8 cellular contexts compared by ENCODE assay signal in the genomic region with DNA sequence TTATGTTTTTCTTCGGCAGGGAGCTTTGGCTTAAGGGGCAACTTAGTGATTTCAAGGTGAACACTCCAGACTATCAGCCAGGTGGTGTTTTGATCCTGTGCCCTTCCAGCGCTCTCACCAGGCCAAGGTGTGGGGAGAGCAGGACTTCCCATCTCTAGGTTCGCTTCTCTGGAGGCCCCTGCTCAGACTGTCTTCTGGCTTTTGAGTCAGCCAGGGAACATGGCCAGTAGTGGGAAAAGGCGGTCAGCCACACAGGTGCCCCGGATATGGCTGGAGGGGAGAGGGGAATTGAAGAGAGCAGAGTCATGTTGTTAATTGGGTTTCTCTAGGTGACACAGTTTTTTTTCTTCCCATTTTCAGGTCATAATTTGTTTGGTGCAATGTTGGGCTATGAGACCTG. TPM values are rescaled to one million over a fixed set of nuclear protein-coding genes. Genes with fewer than 3 reads are reported as not detected.
DNase-seq lines count a peak whose midpoint lies in the region; ATAC-seq and TF ChIP-seq lines count a peak whose summit lies in the region.

No MANE protein-coding gene starts in this region.

- 44 to 52% methylated on average over 5 of the region's 5 CpGs for WGBS in esophagus squamous epithelium, 2 donors

- 0 out of 2 replicates have a peak, but pooled peaks cover 6% of the 10 kb centered on the region for H3F3A ChIP-seq in SU-DHL-6 (ENCODE audit: insufficient read depth)

- no peak for TF ChIP-seq POLR2A in esophagus squamous epithelium (IDR thresholded peaks at IDR 0.05)

- H2AFZ ChIP-seq in SU-DHL-6 (ENCODE audit: low read depth, low read length, severe bottlenecking): no peak overlapping the region

- H3K27ac ChIP-seq in SU-DHL-6 (ENCODE audit: low read depth, low read length): no peak overlapping the region
- H3K27ac ChIP-seq in esophagus squamous epithelium: peak overlapping the region; percentile 92 to 99 (median 97)
- no peak overlapping the region for H3K27ac ChIP-seq in rectal smooth muscle tissue (ENCODE audit: low read depth, low read length)

- peak overlapping the region; percentile 83 for H3K4me2 ChIP-seq in SU-DHL-6 (ENCODE audit: low read depth, low read length, poor library complexity, severe bottlenecking)

- H3K9ac ChIP-seq in SU-DHL-6 (ENCODE audit: low read length): peak overlapping the region; percentile 90
- H3K9ac ChIP-seq in rectal smooth muscle tissue (ENCODE audit: low read length): no peak overlapping the region

- TF ChIP-seq CTCF in SU-DHL-6 (IDR thresholded peaks at IDR 0.05; ENCODE audit: insufficient read depth, low read length, poor library complexity, severe bottlenecking): no peak
- no peak for TF ChIP-seq CTCF in esophagus squamous epithelium (IDR thresholded peaks at IDR 0.05)

- H3K4me1 ChIP-seq in esophagus squamous epithelium (peaks cover 36 to 60% (median 48%) of the 10 kb centered on the region in 3 donors), rectal smooth muscle tissue (ENCODE audit: control insufficient read depth, insufficient read depth, low read length) (peaks cover 6% of the 10 kb centered on the region)

- H3K4me3 ChIP-seq in GM08714 (ENCODE audit: low read length) (peak overlapping the region; percentile 71; the same call in 1 of the 2 replicates), SU-DHL-6 (ENCODE audit: insufficient read depth, low read length, poor library complexity, severe bottlenecking) (peak overlapping the region; percentile 81), esophagus squamous epithelium (peak overlapping the region in 3 of 4 donors; percentile 82 to 100 (median 95)), rectal smooth muscle tissue (ENCODE audit: low read length) (peak overlapping the region; percentile 88)

- intact Hi-C loops in esophagus squamous epithelium (cut with DNase I): no loop called here

- H3K27me3 ChIP-seq in SU-DHL-6 (ENCODE audit: low read length) (no peaks in the 10 kb centered on the region), esophagus squamous epithelium (no peaks in the 10 kb centered on the region), rectal smooth muscle tissue (ENCODE audit: control insufficient read depth, insufficient read depth, low read length) (no peaks in the 10 kb centered on the region)

- H3K79me2 ChIP-seq in SU-DHL-6 (ENCODE audit: insufficient read depth, low read length): peaks cover 41% of the 10 kb centered on the region

- no peak for ATAC-seq in GM18909 (IDR thresholded peaks at IDR 0.05; ENCODE audit: poor library complexity, unreplicated experiment)

- H4K20me1 ChIP-seq in SU-DHL-6 (ENCODE audit: low read depth, low read length): no peaks in the 10 kb centered on the region

- H3K36me3 ChIP-seq in SU-DHL-6 (ENCODE audit: low read length): no peaks in the 10 kb centered on the region
- H3K36me3 ChIP-seq in esophagus squamous epithelium: peaks cover 0 to 11% (median 0%) of the 10 kb centered on the region in 3 donors
- no peaks in the 10 kb centered on the region for H3K36me3 ChIP-seq in rectal smooth muscle tissue (ENCODE audit: control insufficient read depth, insufficient read depth, low read length)

- DNase-seq in esophagus squamous epithelium (lab: John Stamatoyannopoulos, UW) (no peak), COLO829 (ENCODE audit: low spot score) (no peak), NCI-H1436 treated with DMSO at 0.1 percent for 48 hours (lab: John Stamatoyannopoulos, UW) (no peak), HuH-7 (ENCODE audit: low spot score) (no peak)

- H3K9me2 ChIP-seq in SU-DHL-6 (replicated peaks; ENCODE audit: insufficient read depth, low read length): no peaks in the 10 kb centered on the region

- no peaks in the 10 kb centered on the region for H3K9me3 ChIP-seq in SU-DHL-6 (ENCODE audit: insufficient read depth, low read length)
- no peaks in the 10 kb centered on the region for H3K9me3 ChIP-seq in esophagus squamous epithelium

RNA-seq across cellular contexts. Expression of gene MINK1, which starts 1.5 kb away (rescaled TPM):
- 100 to 1,000 TPM in 3 of 4 donors, 10 to 100 TPM in 1; 50.1 to 156 (median 117) TPM for total RNA-seq in esophagus squamous epithelium

RNA-seq across cellular contexts. Expression of gene PLD2, which starts 27.7 kb away (rescaled TPM):
- 100 to 1,000 TPM in 1 of 4 donors, 10 to 100 TPM in 3; 38.7 to 114 (median 86.7) TPM for total RNA-seq in esophagus squamous epithelium

RNA-seq across cellular contexts. Expression of gene PSMB6, which starts 38.7 kb away (rescaled TPM):
- total RNA-seq in esophagus squamous epithelium: 100 to 1,000 TPM; 154 to 216 (median 201) TPM

RNA-seq across cellular contexts. Expression of gene GLTPD2, which starts 45.9 kb away (rescaled TPM):
- total RNA-seq in esophagus squamous epithelium: 1 to 10 TPM in 3 of 4 donors, not detected in 1; 1.1 to 2.0 (median 1.1) TPM

Comparison
In these comparisons a context has a peak if more than half of its experiments do, and no peak if none do; other contexts are left out.
1. H3K27ac ChIP-seq: peak in esophagus squamous epithelium (4 of 4); none in SU-DHL-6 (single experiment) and rectal smooth muscle tissue (single experiment).
2. Peak in every context shown above with its lines, with median percentiles within 50 percentile points of each other: H3K4me3 ChIP-seq.